26 cellular contexts compared by ENCODE assay signal in the genomic region with DNA sequence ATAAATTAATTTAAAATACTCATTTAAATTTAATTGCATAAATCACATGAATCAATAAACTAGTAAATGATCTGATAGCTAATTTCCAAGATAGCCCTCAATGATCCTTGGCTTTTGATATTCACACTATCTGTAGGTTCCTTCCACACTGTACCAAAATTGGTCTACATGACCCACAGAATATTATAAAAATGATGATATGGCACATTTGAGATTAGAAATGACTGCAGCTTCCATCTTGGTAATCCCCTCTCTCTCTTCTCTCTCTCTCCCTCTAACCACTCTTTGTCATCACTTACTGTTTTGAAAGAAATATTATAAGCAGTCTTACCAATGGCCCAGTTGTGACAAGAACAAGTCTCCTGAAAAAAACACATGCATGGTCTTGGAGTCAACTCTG.
"Had no signal": no experiment of that assay in that cellular context is flagged by ENCODE, and none has a peak within 500 bp of the region (broad histone marks: within the 10 kb centered on the region; RNA-seq: fewer than 3 reads in every experiment).

No MANE protein-coding gene starts in this region.

- H3K4me3 ChIP-seq: colonic mucosa, esophagus squamous epithelium, gastrocnemius medialis, heart right ventricle, left lung, lung had no signal

- H3K4me1 ChIP-seq: colonic mucosa, esophagus squamous epithelium, gastrocnemius medialis, heart right ventricle, left lung had no signal

- H3K27ac ChIP-seq: colonic mucosa, epithelial cell of prostate, esophagus squamous epithelium, gastrocnemius medialis, heart right ventricle, left lung had no signal

- H3K9me3 ChIP-seq: colonic mucosa, esophagus squamous epithelium, gastrocnemius medialis had no signal

- H3K36me3 ChIP-seq: colonic mucosa, esophagus squamous epithelium, gastrocnemius medialis, heart right ventricle, left lung had no signal

- FAIRE-seq: endometrium, islet of Langerhans, keratinocyte had no signal

- H3K27me3 ChIP-seq: colonic mucosa, esophagus squamous epithelium, gastrocnemius medialis, heart right ventricle, left lung had no signal

- ATAC-seq: effector memory CD8-positive, alpha-beta T cell; esophagus mucosa; gastrocnemius medialis; heart right ventricle; left cardiac atrium; left lung; left ventricle myocardium superior had no signal

- DNase-seq: colonic mucosa; cortex of kidney; effector CD8-positive, alpha-beta T cell; effector memory CD8-positive, alpha-beta T cell; endodermal cell; erythroblast; esophagus squamous epithelium; foreskin fibroblast; foreskin melanocyte; gastrocnemius medialis; glutamatergic neuron; head of caudate nucleus; heart right ventricle; hippocampal formation; left cardiac atrium; left lung; left ventricle myocardium superior; mammary epithelial cell; mesendoderm; midbrain had no signal
